Comparison of ENCODE assay signal across 8 cellular contexts in genomic region chr17:72590882-72591499, GRCh38.
DNase-seq lines count a peak whose midpoint lies in the region; ATAC-seq and TF ChIP-seq lines count a peak whose summit lies in the region.

No MANE protein-coding gene starts in this region.

- no peaks in the 10 kb centered on the region for H3K9me3 ChIP-seq in HUES48 (ENCODE audit: control insufficient read depth, insufficient read depth, low read length)

- DNase-seq in BJ (ENCODE audit: low read depth), result no peak
- DNase-seq in chondrocyte (ENCODE audit: low spot score), result no peak
- DNase-seq in naive B cell, result no peak
- no peak for DNase-seq in GM10248 (ENCODE audit: extremely low spot score)
- DNase-seq in Ammon's horn (ENCODE audit: low spot score), result no peak
- no peak for DNase-seq in DMS79 (lab: John Stamatoyannopoulos, UW)

- peak overlapping the region; percentile 92 for H3K4me3 Mint-ChIP-seq in chondrocyte (ENCODE audit: unreplicated experiment)
- peak overlapping the region in 6 of 8 donors; percentile 14 to 79 (median 60) for H3K4me3 Mint-ChIP-seq in naive B cell

- POLR2A ChIA-PET in BJ (lab: Charles Lee), result no interaction called here
- POLR2A ChIA-PET in GM10248 (lab: Yijun Ruan, JAX), result no interaction called here

- CTCF ChIA-PET in BJ (lab: Yijun Ruan, JAX), result interaction anchor here (1.5 to 2.6 kb wide), 3 partner anchors 12 to 134 kb away, joined by 4 to 15 read pairs (median 11); no protein-coding TSS in a partner anchor
- CTCF ChIA-PET in GM10248 (lab: Yijun Ruan, JAX), result interaction anchor here (1.3 to 1.4 kb wide), 2 partner anchors 30 to 34 kb away, joined by 3 to 4 read pairs; no protein-coding TSS in a partner anchor

- ATAC-seq in naive B cell (ENCODE audit: low read depth in 2 of 2) (no peak), GM18870 (IDR thresholded peaks at IDR 0.05; ENCODE audit: unreplicated experiment) (no peak)

- peak overlapping the region; percentile 55 for H3K27ac Mint-ChIP-seq in chondrocyte (ENCODE audit: unreplicated experiment)
- H3K27ac Mint-ChIP-seq in naive B cell, result no peak overlapping the region

- H3K27ac ChIP-seq in HUES48 (ENCODE audit: low read depth, low read length), result no peak overlapping the region

- H3K36me3 ChIP-seq in BJ (ENCODE audit: control insufficient read depth, insufficient read depth, low read length), result no peaks in the 10 kb centered on the region
- H3K36me3 ChIP-seq in HUES48 (ENCODE audit: control insufficient read depth, insufficient read depth, low read length), result no peaks in the 10 kb centered on the region

- peaks cover 14% of the 10 kb centered on the region for H3K4me1 ChIP-seq in HUES48 (ENCODE audit: control insufficient read depth, insufficient read depth, low read length)

- H3K4me1 Mint-ChIP-seq in chondrocyte (ENCODE audit: low read depth), result peaks cover 49% of the 10 kb centered on the region
- peaks cover 8 to 19% (median 13%) of the 10 kb centered on the region in 3 donors for H3K4me1 Mint-ChIP-seq in naive B cell

- H3K4me3 ChIP-seq in BJ (ENCODE audit: low read depth, low read length), result peak overlapping the region; percentile 83
- H3K4me3 ChIP-seq in HUES48 (ENCODE audit: low read depth, low read length), result peak overlapping the region; percentile 70

- H3K36me3 Mint-ChIP-seq in chondrocyte (ENCODE audit: low read depth) (no peaks in the 10 kb centered on the region), naive B cell (no peaks in the 10 kb centered on the region)

- H3K27me3 Mint-ChIP-seq in chondrocyte (ENCODE audit: low read depth) (no peaks in the 10 kb centered on the region), naive B cell (peaks cover 56 to 61% (median 57%) of the 10 kb centered on the region in 3 donors)

- H3K9me3 Mint-ChIP-seq in chondrocyte (ENCODE audit: low read depth) (no peaks in the 10 kb centered on the region), naive B cell (peaks cover 0 to 6% (median 0%) of the 10 kb centered on the region in 7 donors)

- H3K9ac ChIP-seq in HUES48 (ENCODE audit: low read depth, low read length), result no peak overlapping the region

- H3K27me3 ChIP-seq in BJ (ENCODE audit: control insufficient read depth, insufficient read depth, low read length), result no peaks in the 10 kb centered on the region
- peaks cover 36% of the 10 kb centered on the region for H3K27me3 ChIP-seq in HUES48 (ENCODE audit: control insufficient read depth, insufficient read depth, low read length)

- TF ChIP-seq CTCF in BJ (IDR thresholded peaks at IDR 0.05; ENCODE audit: insufficient read depth, low read depth, low read length) (no peak), chondrocyte (IDR thresholded peaks at IDR 0.05) (no peak), GM10248 (IDR thresholded peaks at IDR 0.05; ENCODE audit: control extremely low read depth, extremely low read depth, low read depth, missing control alignments) (no peak)
